18 cellular contexts compared by ENCODE assay signal in genomic region chr2:147485210-147485851, GRCh38.
DNase-seq lines count a peak whose midpoint lies in the region; ATAC-seq, FAIRE-seq and TF ChIP-seq lines count a peak whose summit lies in the region.
"Had no signal": no experiment of that assay in that cellular context is flagged by ENCODE, and none has a peak within 500 bp of the region (broad histone marks: within the 10 kb centered on the region; RNA-seq: fewer than 3 reads in every experiment).

No MANE protein-coding gene starts in this region.

- peaks cover 6% of the 10 kb centered on the region for H3K4me1 Mint-ChIP-seq in T-helper 17 cell
- H3K4me1 Mint-ChIP-seq: B cell had no signal

- H3K36me3 ChIP-seq in HUES48 (ENCODE audit: control insufficient read depth, insufficient read depth, low read length) (no peaks in the 10 kb centered on the region), iPS-15b (ENCODE audit: control insufficient read depth, insufficient read depth, low read length) (no peaks in the 10 kb centered on the region), ascending aorta (no peaks in the 10 kb centered on the region)

- no peak for TF ChIP-seq POLR2A in GM12891 (IDR thresholded peaks at IDR 0.05; ENCODE audit: low read depth, low read length)

- H3K9ac ChIP-seq in HUES48 (ENCODE audit: low read depth, low read length) (no peak overlapping the region), iPS-15b (ENCODE audit: low read depth, low read length) (no peak overlapping the region)
- H3K9ac ChIP-seq: SK-N-SH had no signal

- intact Hi-C loops in ascending aorta (cut with DNase I): no loop called here

- no peaks in the 10 kb centered on the region for H3K27me3 Mint-ChIP-seq in T-helper 17 cell
- H3K27me3 Mint-ChIP-seq: B cell; CD4-positive, alpha-beta T cell had no signal

- no peak for FAIRE-seq in GM12891 (lab: Jason Lieb, UNC)
- FAIRE-seq: RCC 7860 had no signal

- no peaks in the 10 kb centered on the region for H3K36me3 Mint-ChIP-seq in T-helper 17 cell (ENCODE audit: low read depth)

- TF ChIP-seq CTCF in ascending aorta (IDR thresholded peaks at IDR 0.05): no peak

- no peak overlapping the region for H3K4me3 Mint-ChIP-seq in T-helper 17 cell
- H3K4me3 Mint-ChIP-seq: B cell; CD4-positive, alpha-beta T cell had no signal

- H3K4me1 ChIP-seq in HUES48 (ENCODE audit: control insufficient read depth, insufficient read depth, low read length) (peaks cover 44% of the 10 kb centered on the region), iPS-15b (ENCODE audit: control insufficient read depth, insufficient read depth, low read length) (peaks cover 21% of the 10 kb centered on the region), ascending aorta (no peaks in the 10 kb centered on the region)

- peak overlapping the region; percentile 25 for H3K27ac ChIP-seq in HUES48 (ENCODE audit: low read depth, low read length)
- no peak overlapping the region for H3K27ac ChIP-seq in ascending aorta

- H3K4me3 ChIP-seq in HUES48 (ENCODE audit: low read depth, low read length) (peak overlapping the region; percentile 7; the same call in 1 of the 2 replicates), iPS-15b (ENCODE audit: low read depth, low read length) (peak overlapping the region; percentile 1), ascending aorta (no peak overlapping the region)

- DNase-seq in GM12891 (ENCODE audit: insufficient read length, low spot score): no peak
- DNase-seq in T-helper 17 cell: no peak
- no peak for DNase-seq in ascending aorta (ENCODE audit: low spot score in 2 of 2)
- DNase-seq in SW480 (ENCODE audit: low spot score): no peak
- DNase-seq: Calu3; CD4-positive, alpha-beta T cell; DMS53; IMR-90; Karpas-422; NCI-H2029 treated with DMSO at 0.1 percent for 48 hours; NCI-H510A treated with DMSO at 0.1 percent for 48 hours; SHP77; SK-N-SH had no signal

- H3K9me3 ChIP-seq in HUES48 (ENCODE audit: control insufficient read depth, insufficient read depth, low read length) (no peaks in the 10 kb centered on the region), T-helper 17 cell (ENCODE audit: control insufficient read depth, low read length, poor library complexity, severe bottlenecking) (no peaks in the 10 kb centered on the region), iPS-15b (ENCODE audit: control insufficient read depth, insufficient read depth, low read length) (no peaks in the 10 kb centered on the region), ascending aorta (no peaks in the 10 kb centered on the region)
- H3K9me3 ChIP-seq: SK-N-SH had no signal

- no peaks in the 10 kb centered on the region for H3K27me3 ChIP-seq in HUES48 (ENCODE audit: control insufficient read depth, insufficient read depth, low read length)
- H3K27me3 ChIP-seq in iPS-15b (ENCODE audit: control insufficient read depth, insufficient read depth, low read length): no peaks in the 10 kb centered on the region
- no peaks in the 10 kb centered on the region for H3K27me3 ChIP-seq in ascending aorta

- peak overlapping the region; percentile 14 for H3K27ac Mint-ChIP-seq in T-helper 17 cell
- H3K27ac Mint-ChIP-seq: B cell; CD4-positive, alpha-beta T cell had no signal

- ATAC-seq in T-helper 17 cell (no peak), GM18909 (IDR thresholded peaks at IDR 0.05; ENCODE audit: poor library complexity, unreplicated experiment) (no peak)

TF ChIP-seq in GM12891, 5 proteins besides CTCF, POLR2A, EP300 and RAD21:
- TF ChIP-seq SPI1 (IDR thresholded peaks at IDR 0.05; ENCODE audit: low read depth, low read length) (0 out of 2 replicates have a peak, but pooled peaks have one; percentile 2), TAF1 (IDR thresholded peaks at IDR 0.05; ENCODE audit: low read depth, low read length) (no peak), POLR2AphosphoS5 (IDR thresholded peaks at IDR 0.05; ENCODE audit: low read depth, low read length) (no peak), PAX5 (IDR thresholded peaks at IDR 0.05; ENCODE audit: insufficient read depth, low read length, severe bottlenecking) (no peak), POU2F2 (IDR thresholded peaks at IDR 0.05; ENCODE audit: low read depth, low read length) (no peak)

Comparison
In these comparisons a context has a peak if more than half of its experiments do, and no peak if none do; other contexts are left out.
1. H3K4me3 ChIP-seq: peak in HUES48 (single experiment) and iPS-15b (single experiment); none in ascending aorta (0 of 2).